Comparison of ENCODE assay signal across 17 cellular contexts in genomic region chr12:29991924-29992323, GRCh38.
"Had no signal": no experiment of that assay in that cellular context is flagged by ENCODE, and none has a peak within 500 bp of the region (broad histone marks: within the 10 kb centered on the region; RNA-seq: fewer than 3 reads in every experiment).

No MANE protein-coding gene starts in this region.

- H3K4me3 Mint-ChIP-seq: naive thymus-derived CD8-positive, alpha-beta T cell had no signal

- DNase-seq: dermis blood vessel endothelial cell; esophagus squamous epithelium; heart left ventricle; hippocampal formation; mucosa of descending colon; naive thymus-derived CD8-positive, alpha-beta T cell; ovary; sigmoid colon; small intestine; stimulated activated CD4-positive, alpha-beta T cell treated with anti-CD3 and anti-CD28 coated beads, Interleukin-12 subunit alpha, Interleukin-12 subunit beta, amount 100 ng/mL, for 4 hours; stimulated activated naive CD4-positive, alpha-beta T cell; stomach; substantia nigra; trophoblast cell had no signal

- H3K27ac Mint-ChIP-seq: naive thymus-derived CD8-positive, alpha-beta T cell had no signal

- ATAC-seq: heart left ventricle; left lobe of liver; mucosa of descending colon; naive thymus-derived CD8-positive, alpha-beta T cell had no signal

- H3K4me1 Mint-ChIP-seq: naive thymus-derived CD8-positive, alpha-beta T cell had no signal

- H3K4me3 ChIP-seq: esophagus squamous epithelium, heart left ventricle, mucosa of descending colon, ovary, right atrium auricular region, sigmoid colon, stomach, thoracic aorta had no signal

- H3K9me3 ChIP-seq: esophagus squamous epithelium, mucosa of descending colon, ovary, right atrium auricular region, stomach, thoracic aorta had no signal

- H3K27ac ChIP-seq: esophagus squamous epithelium, heart left ventricle, ovary, right atrium auricular region, sigmoid colon, stomach, thoracic aorta had no signal

- H3K27me3 ChIP-seq: esophagus squamous epithelium, heart left ventricle, ovary, right atrium auricular region, sigmoid colon, stomach had no signal

- H3K4me1 ChIP-seq: esophagus squamous epithelium, heart left ventricle, right atrium auricular region, sigmoid colon, stomach had no signal

- H3K36me3 ChIP-seq: esophagus squamous epithelium, heart left ventricle, ovary, right atrium auricular region, sigmoid colon, stomach, thoracic aorta had no signal
